ENCODE assay signal across 1 cellular context in genomic region chrY:18669790-18670189, GRCh38.
TF ChIP-seq lines count a peak whose summit lies in the region.

No MANE protein-coding gene starts in this region.

TF ChIP-seq in H1, 55 proteins besides CTCF, POLR2A, EP300 and RAD21 (continued from another document):
- no peak for TF ChIP-seq RNF2 (IDR thresholded peaks at IDR 0.05; ENCODE audit: borderline replicate concordance, low read depth, low read length, missing control alignments, poor library complexity, severe bottlenecking)
- no peak for TF ChIP-seq SIN3A (conservative IDR thresholded peaks at IDR 0.05 in 1 of 2, IDR thresholded peaks at IDR 0.05 in 1 of 2; ENCODE audit: low read depth in 1 of 2, low read length in 2 of 2)
- TF ChIP-seq HDAC6 (IDR thresholded peaks at IDR 0.05; ENCODE audit: low read depth, low read length): no peak
- no peak for TF ChIP-seq SP4 (IDR thresholded peaks at IDR 0.05; ENCODE audit: low read length)
- TF ChIP-seq SRF (IDR thresholded peaks at IDR 0.05; ENCODE audit: low read depth, low read length): no peak
- TF ChIP-seq YY1 (IDR thresholded peaks at IDR 0.05; ENCODE audit: low read depth, low read length): no peak
